8 cellular contexts compared by ENCODE assay signal in the genomic region with DNA sequence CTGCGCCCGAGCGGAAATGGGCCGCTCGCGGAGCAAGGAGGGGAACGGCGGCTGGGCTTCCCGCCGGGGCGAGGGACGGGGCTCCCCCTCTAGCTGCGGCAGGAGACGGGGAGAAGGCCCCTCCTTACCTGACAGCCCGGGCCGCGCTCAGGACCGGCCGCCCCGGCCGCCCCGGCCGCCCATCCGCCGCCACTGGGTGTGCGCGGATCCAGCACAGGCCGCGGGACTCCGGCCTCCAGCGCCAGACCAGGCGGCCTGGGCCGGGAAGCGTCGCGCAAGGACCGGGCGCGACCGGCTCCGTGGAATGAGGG. TPM values are rescaled to one million over a fixed set of nuclear protein-coding genes. Genes with fewer than 3 reads are reported as not detected.
DNase-seq lines count a peak whose midpoint lies in the region; ATAC-seq and TF ChIP-seq lines count a peak whose summit lies in the region.

No MANE protein-coding gene starts in this region.

- H3K27me3 Mint-ChIP-seq in HFFc6 (ENCODE audit: insufficient read depth) (peaks cover 2% of the 10 kb centered on the region), mesothelial cell of epicardium (ENCODE audit: low read depth) (no peaks in the 10 kb centered on the region), type B pancreatic cell (peaks cover 10% of the 10 kb centered on the region)
- no peaks in the 10 kb centered on the region for H3K27me3 Mint-ChIP-seq in central memory CD8-positive, alpha-beta T cell

- H3K27me3 ChIP-seq in PC-9 (ENCODE audit: insufficient read depth, low read depth), result no peaks in the 10 kb centered on the region

- H3F3A ChIP-seq in PC-9 (ENCODE audit: insufficient read depth, low read depth), result peaks cover 18% of the 10 kb centered on the region

- H3K27ac ChIP-seq in PC-9, result peak overlapping the region; percentile 92; the same call in 1 of the 2 replicates

- H3K4me3 Mint-ChIP-seq in HFFc6 (peak overlapping the region; percentile 96), mesothelial cell of epicardium (peak overlapping the region; percentile 91), type B pancreatic cell (peak overlapping the region; percentile 97)
- H3K4me3 Mint-ChIP-seq in central memory CD8-positive, alpha-beta T cell, result peak overlapping the region; percentile 94

- H3K9me2 ChIP-seq in PC-9 (ENCODE audit: insufficient read depth), result no peaks in the 10 kb centered on the region

- peaks cover 37% of the 10 kb centered on the region for H3K4me1 Mint-ChIP-seq in HFFc6 (ENCODE audit: low read depth)
- H3K4me1 Mint-ChIP-seq in central memory CD8-positive, alpha-beta T cell, result peaks cover 43% of the 10 kb centered on the region
- peaks cover 21% of the 10 kb centered on the region for H3K4me1 Mint-ChIP-seq in mesothelial cell of epicardium
- peaks cover 17% of the 10 kb centered on the region for H3K4me1 Mint-ChIP-seq in type B pancreatic cell (ENCODE audit: unreplicated experiment)

- H3K27ac Mint-ChIP-seq in HFFc6, result peak overlapping the region; percentile 98
- H3K27ac Mint-ChIP-seq in central memory CD8-positive, alpha-beta T cell (ENCODE audit: low read depth), result peak overlapping the region; percentile 93
- H3K27ac Mint-ChIP-seq in mesothelial cell of epicardium, result peak overlapping the region; percentile 97
- peak overlapping the region; percentile 96 for H3K27ac Mint-ChIP-seq in type B pancreatic cell

- H3K4me3 ChIP-seq in PC-9, result peak overlapping the region; percentile 70

- no TSS peak for BruUV-seq in PC-9 (replicated peaks; lab: Mats Ljungman, UMichigan)

- CTCF ChIA-PET in PC-9 (lab: Charles Lee), result no interaction called here

- peak overlapping the region; percentile 91 for H3K4me2 ChIP-seq in PC-9

- H2AFZ ChIP-seq in PC-9, result peak overlapping the region; percentile 77

- DNase-seq in HFFc6 (no peak), PC-9 (no peak), mesothelial cell of epicardium (ENCODE audit: low spot score in 2 of 2, unreplicated experiment in 2 of 2) (peak in 1 of 2 experiments; percentile 43), type B pancreatic cell (ENCODE audit: extremely low spot score, unreplicated experiment) (no peak), hepatic stellate cell (ENCODE audit: low spot score) (no peak), NOMO-1 treated with DMSO at 0.1 percent for 48 hours (lab: John Stamatoyannopoulos, UW; ENCODE audit: unreplicated experiment) (no peak)
- no peak for DNase-seq in central memory CD8-positive, alpha-beta T cell (ENCODE audit: low spot score in 2 of 2)

- H3K9me3 Mint-ChIP-seq in HFFc6 (no peaks in the 10 kb centered on the region), mesothelial cell of epicardium (no peaks in the 10 kb centered on the region), type B pancreatic cell (no peaks in the 10 kb centered on the region)
- no peaks in the 10 kb centered on the region for H3K9me3 Mint-ChIP-seq in central memory CD8-positive, alpha-beta T cell

- no peaks in the 10 kb centered on the region for H3K36me3 ChIP-seq in PC-9 (ENCODE audit: low read depth)

- TF ChIP-seq CTCF in HFFc6 (IDR thresholded peaks at IDR 0.05), result no peak
- TF ChIP-seq CTCF in PC-9 (conservative IDR thresholded peaks at IDR 0.05), result no peak
- TF ChIP-seq CTCF in mesothelial cell of epicardium (IDR thresholded peaks at IDR 0.05; ENCODE audit: unreplicated experiment), result no peak
- TF ChIP-seq CTCF in type B pancreatic cell (conservative IDR thresholded peaks at IDR 0.05), result no peak

- peaks cover 8% of the 10 kb centered on the region for H4K20me1 ChIP-seq in PC-9 (ENCODE audit: insufficient read depth)

- no peaks in the 10 kb centered on the region for H3K9me3 ChIP-seq in PC-9 (ENCODE audit: insufficient read depth, low read depth)

- no peaks in the 10 kb centered on the region; the same call in 1 of the 2 replicates for H3K36me3 Mint-ChIP-seq in HFFc6 (ENCODE audit: low read depth)
- H3K36me3 Mint-ChIP-seq in central memory CD8-positive, alpha-beta T cell (ENCODE audit: insufficient read depth), result peaks cover 7% of the 10 kb centered on the region
- H3K36me3 Mint-ChIP-seq in mesothelial cell of epicardium, result no peaks in the 10 kb centered on the region
- no peaks in the 10 kb centered on the region for H3K36me3 Mint-ChIP-seq in type B pancreatic cell

- intact Hi-C loops in PC-9 (cut with micrococcal nuclease; ENCODE audit: unreplicated experiment), result loop anchor here (2.0 to 10.0 kb wide), 6 partner anchors 83 to 895 kb away; a partner anchor contains a TSS

- peaks cover 22% of the 10 kb centered on the region for H3K4me1 ChIP-seq in PC-9 (replicated peaks; ENCODE audit: insufficient read depth)

- peak; percentile 14 for ATAC-seq in GM18858 (IDR thresholded peaks at IDR 0.05; ENCODE audit: unreplicated experiment)
- peak; percentile 34 for ATAC-seq in central memory CD8-positive, alpha-beta T cell (replicated peaks; ENCODE audit: extremely low read depth, poor library complexity, severe bottlenecking)

- H3K79me2 ChIP-seq in PC-9 (ENCODE audit: low read depth), result peaks cover 35% of the 10 kb centered on the region

- POLR2A ChIA-PET in PC-9 (lab: Charles Lee; ENCODE audit: unreplicated experiment), result interaction anchor here (0.6 kb wide), 2 partner anchors 14 to 370 kb away, joined by 5 read pairs; no protein-coding TSS in a partner anchor

RNA-seq across cellular contexts. Expression of a gene that starts 0.3 kb away (rescaled TPM):
- total RNA-seq in HFFc6 (2021; fragmentation: NEBNext Ultra II Directional; extraction: Animal tissue kit (Norgen Biotek cat#: 25700)), result 10 to 100 TPM; 38.8 to 47.5 (median 43.8) TPM
- 58.5 and 66.5 TPM in 2 replicates for total RNA-seq in PC-9 (2021)
- 37.2 to 39.0 TPM (median 37.2 TPM) in 3 replicates for total RNA-seq in mesothelial cell of epicardium
- total RNA-seq in type B pancreatic cell (ENCODE audit: low replicate concordance), result 35.2 and 42.3 TPM in 2 replicates

RNA-seq across cellular contexts. Expression of a gene that starts 8.0 kb away (rescaled TPM):
- 10 to 100 TPM; 24.1 to 56.0 (median 45.0) TPM for total RNA-seq in HFFc6 (2021; fragmentation: NEBNext Ultra II Directional; extraction: Animal tissue kit (Norgen Biotek cat#: 25700))
- total RNA-seq in PC-9 (2021) (108 and 137 TPM in 2 replicates), mesothelial cell of epicardium (55.2 to 59.1 TPM (median 58.7 TPM) in 3 replicates), type B pancreatic cell (ENCODE audit: low replicate concordance) (51.9 and 118 TPM in 2 replicates)

RNA-seq across cellular contexts. Expression of a gene that starts 38.7 kb away (rescaled TPM):
- under 1 TPM in 1 of 6 experiments, not detected in 5; 0.09 TPM for total RNA-seq in HFFc6 (2021; fragmentation: NEBNext Ultra II Directional; extraction: Animal tissue kit (Norgen Biotek cat#: 25700))
- 11.9 and 12.1 TPM in 2 replicates for total RNA-seq in PC-9 (2021)
- total RNA-seq in mesothelial cell of epicardium, result 25.5 to 29.7 TPM (median 27.1 TPM) in 3 replicates
- total RNA-seq in type B pancreatic cell (ENCODE audit: low replicate concordance), result 24.8 and 48.9 TPM in 2 replicates

Comparison
In these comparisons a context has a peak if more than half of its experiments do, and no peak if none do; other contexts are left out.
1. RNA of a gene that starts 38.7 kb away (total RNA-seq): 24.8 to 48.9 TPM in type B pancreatic cell, 25.5 to 29.7 TPM in mesothelial cell of epicardium and 11.9 to 12.1 TPM in PC-9; 0.09 TPM in HFFc6; every median in the first group is over 10 times any median in the second.
2. Peak in every context shown above with its lines, with median percentiles within 50 percentile points of each other: H3K27ac Mint-ChIP-seq and H3K4me3 Mint-ChIP-seq.